ENCODE assay signal across 8 cellular contexts in genomic region chr22:28792491-28793383, GRCh38. TPM values are rescaled to one million over a fixed set of nuclear protein-coding genes. Genes with fewer than 3 reads are reported as not detected.
DNase-seq lines count a peak whose midpoint lies in the region; ATAC-seq and TF ChIP-seq lines count a peak whose summit lies in the region.

No MANE protein-coding gene starts in this region.

- TF ChIP-seq EP300 in SK-N-SH (IDR thresholded peaks at IDR 0.05; ENCODE audit: borderline replicate concordance in 1 of 2, low read depth in 1 of 2, low read length in 1 of 2) (no peak), tibial nerve (IDR thresholded peaks at IDR 0.05) (no peak), suprapubic skin (IDR thresholded peaks at IDR 0.05) (no peak)

- TF ChIP-seq CTCF in SK-N-SH (IDR thresholded peaks at IDR 0.05) (no peak), RWPE2 (IDR thresholded peaks at IDR 0.05; ENCODE audit: poor library complexity, severe bottlenecking) (no peak), tibial nerve (IDR thresholded peaks at IDR 0.05) (no peak), suprapubic skin (IDR thresholded peaks at IDR 0.05) (no peak)

- POLR2A ChIA-PET in SK-N-SH (lab: Yijun Ruan, JAX), result interaction anchor here (0.6 to 1.2 kb wide), 2 partner anchors 46 to 248 kb away, joined by 3 to 5 read pairs; no protein-coding TSS in a partner anchor

- no peak overlapping the region for H4K12ac ChIP-seq in trophoblast cell (ENCODE audit: low read depth, low read length)

- peaks cover 46% of the 10 kb centered on the region for H3K79me2 ChIP-seq in SK-N-SH (ENCODE audit: insufficient read depth)
- H3K79me2 ChIP-seq in trophoblast cell (ENCODE audit: control insufficient read depth, insufficient read depth, low read length, poor library complexity), result no peaks in the 10 kb centered on the region

- H4K8ac ChIP-seq in trophoblast cell (ENCODE audit: low read depth, low read length), result no peak overlapping the region

- H3K4me1 ChIP-seq in SK-N-SH (ENCODE audit: control insufficient read depth in 1 of 2, insufficient read depth in 2 of 2, low read depth in 1 of 2, low read length in 1 of 2) (peaks cover 0 to 4% of the 10 kb centered on the region in 2 experiments; a peak in 1 of 4 replicates), RWPE2 (ENCODE audit: insufficient read depth, poor library complexity, severe bottlenecking) (peaks cover 6% of the 10 kb centered on the region), trophoblast cell (ENCODE audit: control insufficient read depth in 1 of 2, insufficient read depth in 2 of 2, low read length in 2 of 2) (no peaks in the 10 kb centered on the region), tibial nerve (peaks cover 0 to 45% (median 5%) of the 10 kb centered on the region in 4 donors), suprapubic skin (peaks cover 23% of the 10 kb centered on the region)

- no peak for TF ChIP-seq RAD21 in SK-N-SH (IDR thresholded peaks at IDR 0.05; ENCODE audit: low read length)

- H3K27me3 ChIP-seq in SK-N-SH (ENCODE audit: insufficient read depth), result no peaks in the 10 kb centered on the region
- H3K27me3 ChIP-seq in RWPE2 (ENCODE audit: insufficient read depth, poor library complexity, severe bottlenecking), result no peaks in the 10 kb centered on the region
- H3K27me3 ChIP-seq in trophoblast cell (ENCODE audit: insufficient read depth, low read length), result no peaks in the 10 kb centered on the region
- no peaks in the 10 kb centered on the region for H3K27me3 ChIP-seq in tibial nerve
- H3K27me3 ChIP-seq in suprapubic skin, result no peaks in the 10 kb centered on the region

- H3K27ac ChIP-seq in SK-N-SH (ENCODE audit: low read depth in 2 of 2, low read length in 1 of 2), result no peak overlapping the region
- peak overlapping the region; percentile 30 for H3K27ac ChIP-seq in RWPE2 (ENCODE audit: poor library complexity, severe bottlenecking)
- H3K27ac ChIP-seq in trophoblast cell (ENCODE audit: low read depth, low read length), result no peak overlapping the region
- no peak overlapping the region for H3K27ac ChIP-seq in caudate nucleus (ENCODE audit: low read depth, low read length)
- H3K27ac ChIP-seq in tibial nerve, result no peak overlapping the region
- H3K27ac ChIP-seq in suprapubic skin, result no peak overlapping the region

- no peak overlapping the region for H3K14ac ChIP-seq in trophoblast cell (ENCODE audit: low read length)

- H2AFZ ChIP-seq in SK-N-SH (ENCODE audit: low read depth) (no peak overlapping the region), trophoblast cell (ENCODE audit: insufficient read depth, low read length, poor library complexity) (no peak overlapping the region)

- peaks cover 54 to 57% of the 10 kb centered on the region in 2 experiments for H3K36me3 ChIP-seq in SK-N-SH (replicated peaks in 1 of 2; ENCODE audit: control insufficient read depth in 1 of 2, insufficient read depth in 2 of 2, low read length in 1 of 2)
- H3K36me3 ChIP-seq in RWPE2 (ENCODE audit: low read depth), result peaks cover 48% of the 10 kb centered on the region
- peaks cover 14 to 20% of the 10 kb centered on the region in 2 experiments for H3K36me3 ChIP-seq in trophoblast cell (ENCODE audit: control insufficient read depth in 1 of 2, insufficient read depth in 2 of 2, low read length in 2 of 2)
- H3K36me3 ChIP-seq in tibial nerve, result peaks cover 2 to 63% (median 22%) of the 10 kb centered on the region in 3 donors
- H3K36me3 ChIP-seq in suprapubic skin, result peaks cover 56% of the 10 kb centered on the region

- no peak overlapping the region for H4K91ac ChIP-seq in trophoblast cell (ENCODE audit: low read depth, low read length)

- 99% methylated on average over 15 of the region's 15 CpGs for WGBS in SK-N-SH (ENCODE audit: low lambda C conversion rate)
- WGBS in trophoblast cell (ENCODE audit: extremely low coverage, insufficient coverage, insufficient read length), result no CpG with 5 or more reads among the region's 15 CpGs
- WGBS in tibial nerve, 2 donors, result 87 to 88% methylated on average over 15 of the region's 15 CpGs
- WGBS in suprapubic skin, result 85% methylated on average over 15 of the region's 15 CpGs

- no peak overlapping the region for H2BK5ac ChIP-seq in trophoblast cell (ENCODE audit: low read depth, low read length, poor library complexity)

- H3K79me1 ChIP-seq in trophoblast cell (ENCODE audit: low read length), result no peaks in the 10 kb centered on the region

- no peak overlapping the region for H2BK12ac ChIP-seq in trophoblast cell (ENCODE audit: low read length)

- CTCF ChIA-PET in SK-N-SH (lab: Yijun Ruan, JAX), result no interaction called here

- no peak overlapping the region for H3K23ac ChIP-seq in trophoblast cell (ENCODE audit: low read length)

- H3F3A ChIP-seq in SK-N-SH (replicated peaks; ENCODE audit: insufficient read depth), result peaks cover 61% of the 10 kb centered on the region

- H3K9me3 ChIP-seq in SK-N-SH (no peaks in the 10 kb centered on the region), RWPE2 (ENCODE audit: severe bottlenecking) (no peaks in the 10 kb centered on the region), trophoblast cell (ENCODE audit: insufficient read depth, low read depth, low read length) (no peaks in the 10 kb centered on the region), tibial nerve (no peaks in the 10 kb centered on the region), suprapubic skin (no peaks in the 10 kb centered on the region)

- peaks cover 37% of the 10 kb centered on the region for H4K20me1 ChIP-seq in SK-N-SH (ENCODE audit: insufficient read depth)

- peak; percentile 36 for ATAC-seq in SK-N-SH treated with all-trans-retinoic acid at 6 μM for 48 hours
- ATAC-seq in HG02678 (IDR thresholded peaks at IDR 0.05; ENCODE audit: unreplicated experiment), result peak; percentile 28
- peak; percentile 35 for ATAC-seq in RWPE2 (ENCODE audit: low read depth)

- H3K9me2 ChIP-seq in SK-N-SH, result no peaks in the 10 kb centered on the region

- H3K4me2 ChIP-seq in SK-N-SH, result no peak overlapping the region
- no peak overlapping the region for H3K4me2 ChIP-seq in trophoblast cell (ENCODE audit: low read length)

- TF ChIP-seq POLR2A in tibial nerve (IDR thresholded peaks at IDR 0.05) (no peak), suprapubic skin (IDR thresholded peaks at IDR 0.05) (no peak)

- no peak overlapping the region for H2AK5ac ChIP-seq in trophoblast cell (ENCODE audit: low read length)

- no peak overlapping the region for H3K9ac ChIP-seq in SK-N-SH
- H3K9ac ChIP-seq in trophoblast cell (ENCODE audit: low read length), result no peak overlapping the region

- no peak overlapping the region for H2BK120ac ChIP-seq in trophoblast cell (ENCODE audit: insufficient read depth, low read length, poor library complexity)

- H3K4ac ChIP-seq in trophoblast cell (ENCODE audit: low read depth, low read length), result no peak overlapping the region

- H3K4me3 ChIP-seq in SK-N-SH (ENCODE audit: low read depth in 2 of 2, low read length in 1 of 2) (no peak overlapping the region), RWPE2 (ENCODE audit: severe bottlenecking) (no peak overlapping the region), trophoblast cell (ENCODE audit: low read depth, low read length) (no peak overlapping the region), tibial nerve (no peak overlapping the region), suprapubic skin (no peak overlapping the region)

- H3K18ac ChIP-seq in trophoblast cell (ENCODE audit: low read length), result no peak overlapping the region

- DNase-seq in SK-N-SH (no peak), RWPE2 (ENCODE audit: low spot score) (no peak), trophoblast cell (peak; percentile 37 to 64), caudate nucleus (lab: John Stamatoyannopoulos, UW) (no peak), tibial nerve (ENCODE audit: low spot score in 2 of 2) (no peak), suprapubic skin (ENCODE audit: low spot score in 2 of 2) (no peak)

TF ChIP-seq in SK-N-SH treated with all-trans-retinoic acid at 6 μM for 48 hours, 23 proteins besides CTCF, POLR2A, EP300 and RAD21 (continues in another document):
- no peak for TF ChIP-seq SNAI2 (CRISPR knock-in tag; IDR thresholded peaks at IDR 0.05)

TF ChIP-seq in SK-N-SH, 30 proteins besides CTCF, POLR2A, EP300 and RAD21 (continues in another document):
- TF ChIP-seq FOXJ3 (CRISPR knock-in tag; IDR thresholded peaks at IDR 0.05) (no peak), TCF12 (IDR thresholded peaks at IDR 0.05) (no peak), ELF1 (IDR thresholded peaks at IDR 0.05) (no peak), POLR2AphosphoS5 (IDR thresholded peaks at IDR 0.05; ENCODE audit: low read depth, low read length) (no peak), SMC3 (IDR thresholded peaks at IDR 0.05; ENCODE audit: low read depth, low read length) (no peak), MXI1 (IDR thresholded peaks at IDR 0.05; ENCODE audit: low read depth, low read length) (no peak), TEAD4 (IDR thresholded peaks at IDR 0.05; ENCODE audit: borderline replicate concordance, insufficient read depth) (no peak), RCOR1 (IDR thresholded peaks at IDR 0.05; ENCODE audit: low read length) (no peak), FOXM1 (IDR thresholded peaks at IDR 0.05; ENCODE audit: low read depth) (no peak), RXRA (IDR thresholded peaks at IDR 0.05; ENCODE audit: borderline replicate concordance, low read depth) (no peak)

RNA-seq across cellular contexts. Expression of gene XBP1, which starts 7.6 kb away (rescaled TPM):
- polyA plus RNA-seq in SK-N-SH (2012; rRNA removed), result 55.6 and 67.6 TPM in 2 replicates
- 54.5 and 55.5 TPM in 2 replicates for polyA plus RNA-seq in SK-N-SH (2012; cell fraction: cytosol; rRNA removed)
- polyA plus RNA-seq in SK-N-SH (2012; cell fraction: nucleus; rRNA removed), result 59.8 and 81.9 TPM in 2 replicates
- polyA plus RNA-seq in trophoblast cell (2013), result 333 and 362 TPM in 2 replicates
- 100 to 1,000 TPM in 3 of 4 donors, 10 to 100 TPM in 1; 65.6 to 113 (median 111) TPM for total RNA-seq in tibial nerve
- total RNA-seq in suprapubic skin, result 100 to 1,000 TPM; 220 to 305 (median 237) TPM

RNA-seq across cellular contexts. Expression of gene CCDC117, which starts 20.2 kb away (rescaled TPM):
- polyA plus RNA-seq in SK-N-SH (2012; rRNA removed), result 4.2 and 4.5 TPM in 2 replicates
- polyA plus RNA-seq in SK-N-SH (2012; cell fraction: cytosol; rRNA removed), result 6.3 and 7.3 TPM in 2 replicates
- 3.4 and 4.6 TPM in 2 replicates for polyA plus RNA-seq in SK-N-SH (2012; cell fraction: nucleus; rRNA removed)
- polyA plus RNA-seq in trophoblast cell (2013), result 23.3 and 24.3 TPM in 2 replicates
- total RNA-seq in tibial nerve (10 to 100 TPM; 16.7 to 22.4 (median 20.6) TPM), suprapubic skin (10 to 100 TPM; 12.0 to 21.2 (median 16.6) TPM)

RNA-seq across cellular contexts. Expression of gene HSCB, which starts 50.9 kb away (rescaled TPM):
- polyA plus RNA-seq in SK-N-SH (2012; rRNA removed), result 19.1 and 19.9 TPM in 2 replicates
- polyA plus RNA-seq in SK-N-SH (2012; cell fraction: cytosol; rRNA removed), result 25.8 and 30.4 TPM in 2 replicates
- polyA plus RNA-seq in SK-N-SH (2012; cell fraction: nucleus; rRNA removed), result 6.6 and 9.1 TPM in 2 replicates
- polyA plus RNA-seq in trophoblast cell (2013), result 10.5 and 11.7 TPM in 2 replicates
- total RNA-seq in tibial nerve (10 to 100 TPM; 20.0 to 38.7 (median 27.0) TPM), suprapubic skin (10 to 100 TPM; 14.2 to 28.1 (median 20.5) TPM)

RNA-seq across cellular contexts. Expression of gene CHEK2, which starts 51.1 kb away (rescaled TPM):
- polyA plus RNA-seq in SK-N-SH (2012; rRNA removed), result 12.0 and 20.7 TPM in 2 replicates
- polyA plus RNA-seq in SK-N-SH (2012; cell fraction: cytosol; rRNA removed), result 11.1 and 11.3 TPM in 2 replicates
- 45.3 and 54.0 TPM in 2 replicates for polyA plus RNA-seq in SK-N-SH (2012; cell fraction: nucleus; rRNA removed)
- polyA plus RNA-seq in trophoblast cell (2013), result 15.9 and 16.0 TPM in 2 replicates
- total RNA-seq in tibial nerve (10 to 100 TPM in 2 of 4 donors, 1 to 10 TPM in 2; 7.4 to 22.0 (median 13.1) TPM), suprapubic skin (10 to 100 TPM in 2 of 4 donors, 1 to 10 TPM in 2; 6.1 to 14.8 (median 10.0) TPM)

Comparison
In these comparisons a context has a peak if more than half of its experiments do, and no peak if none do; other contexts are left out.
1. DNase-seq: peak in trophoblast cell (2 of 2); none in SK-N-SH (single experiment), RWPE2 (single experiment), caudate nucleus (0 of 61), tibial nerve (0 of 2) and suprapubic skin (0 of 2).
2. Peak in every context shown above with its lines, with median percentiles within 50 percentile points of each other: ATAC-seq.